In the genomic region with DNA sequence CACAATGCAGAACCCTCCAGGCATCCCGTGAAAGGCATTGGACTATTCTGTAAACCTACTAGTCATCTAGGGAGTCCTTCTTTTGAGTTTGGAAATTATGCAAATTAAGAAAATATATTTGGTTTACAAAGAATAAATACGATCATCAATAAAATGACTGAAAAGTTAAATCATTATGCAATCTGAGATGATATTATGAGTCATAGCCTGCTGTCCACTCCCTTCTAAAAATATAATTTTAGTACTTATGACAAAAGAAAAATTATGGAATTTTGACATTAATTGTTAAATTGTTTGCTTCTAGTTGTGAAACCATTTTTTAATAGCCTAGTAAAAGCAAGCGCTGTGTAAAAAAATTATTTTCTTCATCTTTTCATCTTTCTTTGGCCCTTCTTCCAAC, we compare ENCODE assay signal across 27 cellular contexts.
A peak's percentile ranks its signal among the peaks of the same experiment; 100 is the strongest.
DNase-seq lines count a peak whose midpoint lies in the region; ATAC-seq and TF ChIP-seq lines count a peak whose summit lies in the region.
"Had no signal": no experiment of that assay in that cellular context is flagged by ENCODE, and none has a peak within 500 bp of the region (broad histone marks: within the 10 kb centered on the region; RNA-seq: fewer than 3 reads in every experiment).

No MANE protein-coding gene starts in this region.

- no peak for ATAC-seq in heart right ventricle
- peak; percentile 60 for ATAC-seq in sciatic nerve
- ATAC-seq: activated CD8-positive, alpha-beta memory T cell treated with anti-CD3 and anti-CD28 coated beads, Interleukin-2, amount 10 ng/mL, durations not matched to agents 7 days and 5 days; left lobe of liver; stimulated activated naive B cell treated with anti-CD40 and anti-IgM and Interleukin-4, amounts not matched to agents 10 μg/mL and 1 μg/mL and 100 μg/mL, for 72 hours; T-helper 17 cell had no signal

- WGBS in heart right ventricle, 2 donors, result 84 to 88% methylated on average over 3 of the region's 3 CpGs
- 62% methylated on average over 3 of the region's 3 CpGs for WGBS in esophagus muscularis mucosa

- in situ Hi-C loops in G401 (cut with HindIII; ENCODE audit: low sequenced_read_pairs), result no loop called here

- no peaks in the 10 kb centered on the region for H3K36me3 Mint-ChIP-seq in endothelial cell (ENCODE audit: low read depth, unreplicated experiment)
- H3K36me3 Mint-ChIP-seq: activated CD8-positive, alpha-beta memory T cell treated with anti-CD3 and anti-CD28 coated beads, Interleukin-2, amount 10 ng/mL, durations not matched to agents 7 days and 5 days; activated naive CD8-positive, alpha-beta T cell; brain; stimulated activated naive B cell treated with anti-CD40 and anti-IgM and Interleukin-4, amounts not matched to agents 10 μg/mL and 1 μg/mL and 100 μg/mL, for 72 hours had no signal

- intact Hi-C loops in heart right ventricle (cut with DNase I) (no loop called here), esophagus muscularis mucosa (cut with DNase I) (loop anchor here (10.0 kb wide), 2 partner anchors 269 to 599 kb away; a partner anchor contains a TSS), sciatic nerve (cut with DNase I) (no loop called here)

- peaks cover 14% of the 10 kb centered on the region for H3K4me1 Mint-ChIP-seq in endothelial cell (ENCODE audit: unreplicated experiment)
- H3K4me1 Mint-ChIP-seq: activated CD4-positive, alpha-beta T cell treated with anti-CD3 and anti-CD28 coated beads, Interleukin-2, amount 10 ng/mL, durations not matched to agents 24 days and 14 days; activated CD8-positive, alpha-beta memory T cell treated with anti-CD3 and anti-CD28 coated beads, Interleukin-2, amount 10 ng/mL, durations not matched to agents 7 days and 5 days; stimulated activated naive B cell treated with anti-CD40 and anti-IgM and Interleukin-4, amounts not matched to agents 10 μg/mL and 1 μg/mL and 100 μg/mL, for 72 hours; T-helper 17 cell had no signal

- H3K9me3 ChIP-seq in right atrium auricular region, result no peaks in the 10 kb centered on the region
- no peaks in the 10 kb centered on the region for H3K9me3 ChIP-seq in heart right ventricle
- H3K9me3 ChIP-seq in esophagus muscularis mucosa, result no peaks in the 10 kb centered on the region
- H3K9me3 ChIP-seq: colonic mucosa, SJCRH30 had no signal

- TF ChIP-seq POLR2A in esophagus muscularis mucosa (IDR thresholded peaks at IDR 0.05; ENCODE audit: low read depth), result no peak

- H3K27ac Mint-ChIP-seq in endothelial cell (ENCODE audit: unreplicated experiment), result no peak overlapping the region
- H3K27ac Mint-ChIP-seq: activated CD4-positive, alpha-beta T cell treated with anti-CD3 and anti-CD28 coated beads, Interleukin-2, amount 10 ng/mL, durations not matched to agents 24 days and 14 days; activated CD8-positive, alpha-beta memory T cell treated with anti-CD3 and anti-CD28 coated beads, Interleukin-2, amount 10 ng/mL, durations not matched to agents 7 days and 5 days; activated naive CD8-positive, alpha-beta T cell; stimulated activated naive B cell treated with anti-CD40 and anti-IgM and Interleukin-4, amounts not matched to agents 10 μg/mL and 1 μg/mL and 100 μg/mL, for 72 hours; T-helper 17 cell had no signal

- H3K27ac ChIP-seq in right atrium auricular region (peak overlapping the region; percentile 34 to 74), heart right ventricle (peak overlapping the region in 5 of 10 donors; percentile 41 to 70 (median 45)), esophagus muscularis mucosa (replicated peaks in 1 of 4) (peak overlapping the region; percentile 75 to 79 (median 76))
- H3K27ac ChIP-seq: colonic mucosa, SJCRH30 had no signal

- H3K27me3 ChIP-seq in right atrium auricular region (no peaks in the 10 kb centered on the region), heart right ventricle (no peaks in the 10 kb centered on the region), esophagus muscularis mucosa (no peaks in the 10 kb centered on the region)
- H3K27me3 ChIP-seq: colonic mucosa, SJCRH30 had no signal

- H3K9me3 Mint-ChIP-seq in endothelial cell (ENCODE audit: unreplicated experiment), result no peaks in the 10 kb centered on the region
- H3K9me3 Mint-ChIP-seq: activated CD4-positive, alpha-beta T cell treated with anti-CD3 and anti-CD28 coated beads, Interleukin-2, amount 10 ng/mL, durations not matched to agents 24 days and 14 days; brain; nephron had no signal

- no peak for DNase-seq in right atrium auricular region (ENCODE audit: low spot score)
- no peak for DNase-seq in heart right ventricle
- DNase-seq in esophagus muscularis mucosa (ENCODE audit: extremely low spot score), result no peak
- DNase-seq in sciatic nerve (ENCODE audit: low spot score), result no peak
- no peak for DNase-seq in LoVo (ENCODE audit: low spot score)
- DNase-seq in G401 (ENCODE audit: low spot score), result no peak
- DNase-seq in activated effector memory CD4-positive, alpha-beta T cell treated with Interleukin-2 at 50 U/mL for 16 hours, result no peak
- no peak for DNase-seq in endothelial cell (ENCODE audit: low spot score)
- DNase-seq: ACHN; activated CD4-positive, alpha-beta T cell treated with anti-CD3 and anti-CD28 coated beads, Interleukin-2, amount 10 ng/mL, durations not matched to agents 24 days and 14 days; activated CD8-positive, alpha-beta memory T cell treated with anti-CD3 and anti-CD28 coated beads, Interleukin-2, amount 10 ng/mL, durations not matched to agents 7 days and 5 days; C1 segment of cervical spinal cord; colonic mucosa; midbrain; NCI-H1092 treated with DMSO at 0.1 percent for 48 hours; NCI-H2029; NCI-H345; OCI-M1; SJCRH30; stimulated activated CD4-positive, alpha-beta T cell treated with anti-CD3 and anti-CD28 coated beads, Interleukin-2, amount 100 ng/mL, for 48 hours; stimulated activated naive B cell treated with anti-CD40 and anti-IgM and Interleukin-4, amounts not matched to agents 10 μg/mL and 1 μg/mL and 100 μg/mL, for 72 hours; T-helper 17 cell had no signal

- H3K36me3 ChIP-seq in right atrium auricular region (no peaks in the 10 kb centered on the region), heart right ventricle (no peaks in the 10 kb centered on the region), esophagus muscularis mucosa (no peaks in the 10 kb centered on the region)
- H3K36me3 ChIP-seq: colonic mucosa, SJCRH30 had no signal

- TF ChIP-seq CTCF in right atrium auricular region (IDR thresholded peaks at IDR 0.05) (no peak), heart right ventricle (IDR thresholded peaks at IDR 0.05) (no peak), esophagus muscularis mucosa (IDR thresholded peaks at IDR 0.05) (no peak), endothelial cell (IDR thresholded peaks at IDR 0.05; ENCODE audit: unreplicated experiment) (no peak)

- H3K4me1 ChIP-seq in right atrium auricular region (no peaks in the 10 kb centered on the region), heart right ventricle (peaks cover 0 to 19% (median 0%) of the 10 kb centered on the region in 9 donors), esophagus muscularis mucosa (peaks cover 0 to 61% (median 51%) of the 10 kb centered on the region in 4 donors)
- H3K4me1 ChIP-seq: colonic mucosa had no signal

- H3K4me3 ChIP-seq in right atrium auricular region, result no peak overlapping the region
- no peak overlapping the region for H3K4me3 ChIP-seq in heart right ventricle
- H3K4me3 ChIP-seq in esophagus muscularis mucosa, result no peak overlapping the region
- H3K4me3 ChIP-seq: colonic mucosa, SJCRH30, skin epidermis had no signal

- no peak overlapping the region for H3K4me3 Mint-ChIP-seq in endothelial cell (ENCODE audit: unreplicated experiment)
- H3K4me3 Mint-ChIP-seq: activated CD4-positive, alpha-beta T cell treated with anti-CD3 and anti-CD28 coated beads, Interleukin-2, amount 10 ng/mL, durations not matched to agents 24 days and 14 days; activated CD8-positive, alpha-beta memory T cell treated with anti-CD3 and anti-CD28 coated beads, Interleukin-2, amount 10 ng/mL, durations not matched to agents 7 days and 5 days; activated naive CD8-positive, alpha-beta T cell; brain; nephron; stimulated activated naive B cell treated with anti-CD40 and anti-IgM and Interleukin-4, amounts not matched to agents 10 μg/mL and 1 μg/mL and 100 μg/mL, for 72 hours; T-helper 17 cell had no signal

- H3K27me3 Mint-ChIP-seq in endothelial cell (ENCODE audit: unreplicated experiment), result no peaks in the 10 kb centered on the region
- H3K27me3 Mint-ChIP-seq: activated CD4-positive, alpha-beta T cell treated with anti-CD3 and anti-CD28 coated beads, Interleukin-2, amount 10 ng/mL, durations not matched to agents 24 days and 14 days; activated CD8-positive, alpha-beta memory T cell treated with anti-CD3 and anti-CD28 coated beads, Interleukin-2, amount 10 ng/mL, durations not matched to agents 7 days and 5 days; activated naive CD8-positive, alpha-beta T cell; brain; stimulated activated naive B cell treated with anti-CD40 and anti-IgM and Interleukin-4, amounts not matched to agents 10 μg/mL and 1 μg/mL and 100 μg/mL, for 72 hours; T-helper 17 cell had no signal

- no peak for TF ChIP-seq EP300 in esophagus muscularis mucosa (IDR thresholded peaks at IDR 0.05)
